In genomic region chr6:67766061-67766460, GRCh38 we compare ENCODE assay signal across 20 cellular contexts.
A peak's percentile ranks its signal among the peaks of the same experiment; 100 is the strongest.
DNase-seq lines count a peak whose midpoint lies in the region; ATAC-seq, FAIRE-seq and TF ChIP-seq lines count a peak whose summit lies in the region.
"Had no signal": no experiment of that assay in that cellular context is flagged by ENCODE, and none has a peak within 500 bp of the region (broad histone marks: within the 10 kb centered on the region; RNA-seq: fewer than 3 reads in every experiment).

No MANE protein-coding gene starts in this region.

- H3K9me3 ChIP-seq in astrocyte (ENCODE audit: insufficient read depth, low read depth, low read length), result no peaks in the 10 kb centered on the region
- no peaks in the 10 kb centered on the region for H3K9me3 ChIP-seq in endothelial cell of umbilical vein (replicated peaks; ENCODE audit: control insufficient read depth, insufficient read depth, low read length)
- H3K9me3 ChIP-seq in neural cell (ENCODE audit: low read length), result no peaks in the 10 kb centered on the region
- H3K9me3 ChIP-seq: BE2C, SK-N-SH had no signal

- ATAC-seq in natural killer cell treated with Interleukin-12 subunit alpha and Interleukin-12 subunit beta and Interleukin-15 and Interleukin-18, amount 100 ng/mL, for 72 hours, result no peak
- ATAC-seq in HG03196 (IDR thresholded peaks at IDR 0.05; ENCODE audit: unreplicated experiment) (no peak), HG03135 (IDR thresholded peaks at IDR 0.05; ENCODE audit: unreplicated experiment) (no peak)
- ATAC-seq: GM23338 had no signal

- H3K27me3 Mint-ChIP-seq in astrocyte (ENCODE audit: low read depth, unreplicated experiment), result no peaks in the 10 kb centered on the region
- no peaks in the 10 kb centered on the region for H3K27me3 Mint-ChIP-seq in natural killer cell treated with Interleukin-12 subunit alpha and Interleukin-12 subunit beta and Interleukin-15 and Interleukin-18, amount 100 ng/mL, for 72 hours
- H3K27me3 Mint-ChIP-seq: CD4-positive, alpha-beta memory T cell had no signal

- H3K4me2 ChIP-seq in astrocyte (ENCODE audit: low read length) (no peak overlapping the region), endothelial cell of umbilical vein (ENCODE audit: insufficient read depth, low read length) (no peak overlapping the region), neural cell (ENCODE audit: low read length) (no peak overlapping the region)
- H3K4me2 ChIP-seq: GM23338, SK-N-SH had no signal

- no peaks in the 10 kb centered on the region for H3F3A ChIP-seq in neural cell (ENCODE audit: insufficient read depth, low read length, poor library complexity, severe bottlenecking)

- H3K9me3 Mint-ChIP-seq in astrocyte (ENCODE audit: unreplicated experiment), result no peaks in the 10 kb centered on the region
- peaks cover 22% of the 10 kb centered on the region for H3K9me3 Mint-ChIP-seq in natural killer cell treated with Interleukin-12 subunit alpha and Interleukin-12 subunit beta and Interleukin-15 and Interleukin-18, amount 100 ng/mL, for 72 hours
- H3K9me3 Mint-ChIP-seq: GM23338 had no signal

- H3K9ac ChIP-seq in astrocyte (ENCODE audit: low read length), result no peak overlapping the region
- peak overlapping the region; percentile 42 for H3K9ac ChIP-seq in endothelial cell of umbilical vein (replicated peaks; ENCODE audit: extremely low read depth, insufficient read depth, low read length)
- H3K9ac ChIP-seq in neural cell (ENCODE audit: low read length), result no peak overlapping the region
- H3K9ac ChIP-seq: SK-N-SH had no signal

- FAIRE-seq in astrocyte (lab: Jason Lieb, UNC), result no peak
- no peak for FAIRE-seq in endothelial cell of umbilical vein (lab: Jason Lieb, UNC)
- FAIRE-seq: D721Med had no signal

- no peaks in the 10 kb centered on the region for H3K36me3 Mint-ChIP-seq in astrocyte (ENCODE audit: low read depth, unreplicated experiment)
- no peaks in the 10 kb centered on the region for H3K36me3 Mint-ChIP-seq in natural killer cell treated with Interleukin-12 subunit alpha and Interleukin-12 subunit beta and Interleukin-15 and Interleukin-18, amount 100 ng/mL, for 72 hours
- H3K36me3 Mint-ChIP-seq: CD4-positive, alpha-beta memory T cell had no signal

- H3K4me3 ChIP-seq in astrocyte (ENCODE audit: insufficient read depth, low read depth, low read length) (no peak overlapping the region), endothelial cell of umbilical vein (replicated peaks in 1 of 3; ENCODE audit: insufficient read depth in 1 of 3, low read depth in 1 of 3, low read length in 3 of 3) (no peak overlapping the region), neural cell (ENCODE audit: low read length) (no peak overlapping the region)
- H3K4me3 ChIP-seq: GM23338 had no signal

- H3K27ac Mint-ChIP-seq in astrocyte (ENCODE audit: unreplicated experiment), result no peak overlapping the region
- no peak overlapping the region for H3K27ac Mint-ChIP-seq in natural killer cell treated with Interleukin-12 subunit alpha and Interleukin-12 subunit beta and Interleukin-15 and Interleukin-18, amount 100 ng/mL, for 72 hours
- H3K27ac Mint-ChIP-seq: CD4-positive, alpha-beta memory T cell; GM23338 had no signal

- peak; percentile 11 for TF ChIP-seq EP300 in neural cell (conservative IDR thresholded peaks at IDR 0.05; ENCODE audit: poor library complexity, severe bottlenecking)

- TF ChIP-seq CTCF in astrocyte (IDR thresholded peaks at IDR 0.05; ENCODE audit: insufficient read depth, low read depth, low read length) (no peak), endothelial cell of umbilical vein (IDR thresholded peaks at IDR 0.05; ENCODE audit: extremely low read depth in 1 of 2, insufficient read depth in 1 of 2, low read depth in 1 of 2, low read length in 2 of 2) (no peak), neural cell (IDR thresholded peaks at IDR 0.05; ENCODE audit: poor library complexity, severe bottlenecking) (no peak)

- no peak overlapping the region for H2AFZ ChIP-seq in astrocyte (ENCODE audit: low read depth, low read length)
- H2AFZ ChIP-seq in endothelial cell of umbilical vein (ENCODE audit: low read depth, low read length), result no peak overlapping the region
- no peak overlapping the region for H2AFZ ChIP-seq in neural cell (ENCODE audit: low read depth, low read length)
- H2AFZ ChIP-seq: GM23338 had no signal

- H3K36me3 ChIP-seq in astrocyte (ENCODE audit: insufficient read depth, low read length), result no peaks in the 10 kb centered on the region
- no peaks in the 10 kb centered on the region for H3K36me3 ChIP-seq in endothelial cell of umbilical vein (ENCODE audit: control insufficient read depth in 2 of 2, extremely low read depth in 1 of 2, insufficient read depth in 2 of 2, low read length in 2 of 2)
- no peaks in the 10 kb centered on the region for H3K36me3 ChIP-seq in neural cell (ENCODE audit: insufficient read depth, low read length)
- H3K36me3 ChIP-seq: BE2C had no signal

- TF ChIP-seq RAD21 in neural cell (conservative IDR thresholded peaks at IDR 0.05), result no peak

- DNase-seq in LHCN-M2 (ENCODE audit: low read depth) (peak; percentile 94), astrocyte (ENCODE audit: low read depth) (peak; percentile 86), endothelial cell of umbilical vein (ENCODE audit: low read depth, low spot score) (peak; percentile 72), MV-4-11 (lab: John Stamatoyannopoulos, UW) (no peak)
- no peak for DNase-seq in natural killer cell treated with Interleukin-12 subunit alpha and Interleukin-12 subunit beta and Interleukin-15 and Interleukin-18, amount 100 ng/mL, for 72 hours (ENCODE audit: low spot score)
- DNase-seq: BE2C; CD4-positive, alpha-beta memory T cell; DND-41; GDM1; Kasumi-1; NCI-H1436; NCI-H2029 treated with DMSO at 0.1 percent for 48 hours; NCI-H510A treated with DMSO at 0.1 percent for 48 hours; SK-N-SH had no signal

- H4K20me1 ChIP-seq in astrocyte (ENCODE audit: insufficient read depth, low read length) (no peaks in the 10 kb centered on the region), endothelial cell of umbilical vein (replicated peaks; ENCODE audit: control insufficient read depth, extremely low read depth, insufficient read depth, low read length) (no peaks in the 10 kb centered on the region), neural cell (ENCODE audit: insufficient read depth) (no peaks in the 10 kb centered on the region)

- H3K9me1 ChIP-seq in endothelial cell of umbilical vein (replicated peaks; ENCODE audit: control insufficient read depth, extremely low read depth, insufficient read depth, low read length), result no peaks in the 10 kb centered on the region

- no peaks in the 10 kb centered on the region for H3K4me1 ChIP-seq in astrocyte (ENCODE audit: insufficient read depth, low read length)
- H3K4me1 ChIP-seq in endothelial cell of umbilical vein (ENCODE audit: control insufficient read depth, extremely low read depth, insufficient read depth, low read length), result peaks cover 6% of the 10 kb centered on the region
- H3K4me1 ChIP-seq: BE2C had no signal

- dilution Hi-C loops in endothelial cell of umbilical vein (cut with MboI; ENCODE audit: extremely low pct_ligation_motif_present, low sequenced_read_pairs), result no loop called here

- TF ChIP-seq POLR2A in endothelial cell of umbilical vein (IDR thresholded peaks at IDR 0.05; ENCODE audit: low read depth, low read length), result no peak

- no peaks in the 10 kb centered on the region for H3K27me3 ChIP-seq in astrocyte (ENCODE audit: insufficient read depth, low read length)
- H3K27me3 ChIP-seq in endothelial cell of umbilical vein (ENCODE audit: control insufficient read depth in 2 of 2, insufficient read depth in 2 of 2, low read length in 2 of 2), result no peaks in the 10 kb centered on the region
- no peaks in the 10 kb centered on the region for H3K27me3 ChIP-seq in neural cell (ENCODE audit: insufficient read depth, low read depth, low read length)
- H3K27me3 ChIP-seq: BE2C had no signal

- no peaks in the 10 kb centered on the region for H3K9me2 ChIP-seq in neural cell (ENCODE audit: insufficient read depth, low read length)
- H3K9me2 ChIP-seq: SK-N-SH had no signal

- H3K27ac ChIP-seq in astrocyte (ENCODE audit: low read depth, low read length) (no peak overlapping the region), endothelial cell of umbilical vein (ENCODE audit: insufficient read depth, low read depth, low read length) (peak overlapping the region; percentile 40), neural cell (ENCODE audit: low read length) (no peak overlapping the region)
- H3K27ac ChIP-seq: RWPE1 had no signal

- POLR2A ChIA-PET in endothelial cell of umbilical vein (lab: Charles Lee), result no interaction called here

- H3K79me2 ChIP-seq in astrocyte (ENCODE audit: insufficient read depth, low read length), result no peaks in the 10 kb centered on the region
- H3K79me2 ChIP-seq in endothelial cell of umbilical vein (ENCODE audit: control insufficient read depth, insufficient read depth, low read length), result no peaks in the 10 kb centered on the region
- H3K79me2 ChIP-seq in neural cell (replicated peaks; ENCODE audit: insufficient read depth, low read length), result no peaks in the 10 kb centered on the region

- intact Hi-C loops in endothelial cell of umbilical vein (cut with micrococcal nuclease), result loop anchor here (5.0 kb wide), 1 partner anchor 134 kb away; no protein-coding TSS in a partner anchor

- H3K4me1 Mint-ChIP-seq in astrocyte (ENCODE audit: low read depth, unreplicated experiment), result no peaks in the 10 kb centered on the region
- no peaks in the 10 kb centered on the region for H3K4me1 Mint-ChIP-seq in natural killer cell treated with Interleukin-12 subunit alpha and Interleukin-12 subunit beta and Interleukin-15 and Interleukin-18, amount 100 ng/mL, for 72 hours (ENCODE audit: low read depth in 2 of 2)
- H3K4me1 Mint-ChIP-seq: CD4-positive, alpha-beta memory T cell; GM23338 had no signal

- no peak overlapping the region for H3K4me3 Mint-ChIP-seq in astrocyte (ENCODE audit: unreplicated experiment)
- no peak overlapping the region for H3K4me3 Mint-ChIP-seq in natural killer cell treated with Interleukin-12 subunit alpha and Interleukin-12 subunit beta and Interleukin-15 and Interleukin-18, amount 100 ng/mL, for 72 hours
- H3K4me3 Mint-ChIP-seq: CD4-positive, alpha-beta memory T cell; GM23338 had no signal

- CTCF ChIA-PET in endothelial cell of umbilical vein (lab: Charles Lee), result interaction anchor here (1.3 to 1.4 kb wide), 2 partner anchors 15 to 49 kb away, joined by 3 read pairs; no protein-coding TSS in a partner anchor

- BruUV-seq in endothelial cell of umbilical vein (replicated peaks; lab: Mats Ljungman, UMichigan), result no TSS peak

TF ChIP-seq in endothelial cell of umbilical vein, 7 proteins besides CTCF, POLR2A, EP300 and RAD21 (continues in another document):
- peak; percentile 9 for TF ChIP-seq GATA2 (IDR thresholded peaks at IDR 0.05; ENCODE audit: insufficient read depth, insufficient read length, low read depth, low read length)
- no peak for TF ChIP-seq POLR2AphosphoS5 (IDR thresholded peaks at IDR 0.05; ENCODE audit: insufficient read depth, low read depth, low read length)
- no peak for TF ChIP-seq JUN (IDR thresholded peaks at IDR 0.05; ENCODE audit: borderline replicate concordance, insufficient read depth, insufficient read length, low read depth)

TF ChIP-seq in neural cell, 6 proteins besides CTCF, POLR2A, EP300 and RAD21 (continues in another document):
- TF ChIP-seq EZH2 (IDR thresholded peaks at IDR 0.05; ENCODE audit: borderline replicate concordance, insufficient read depth, low read length, poor library complexity, severe bottlenecking), result no peak
- no peak for TF ChIP-seq POLR2AphosphoS5 (IDR thresholded peaks at IDR 0.05)
- TF ChIP-seq SMC3 (conservative IDR thresholded peaks at IDR 0.05; ENCODE audit: poor library complexity), result no peak
- TF ChIP-seq TAF1 (IDR thresholded peaks at IDR 0.05; ENCODE audit: low read depth), result no peak

Comparison
In these comparisons a context has a peak if more than half of its experiments do, and no peak if none do; other contexts are left out.
1. DNase-seq: peak in LHCN-M2 (single experiment), astrocyte (single experiment) and endothelial cell of umbilical vein (single experiment); none in MV-4-11 (single experiment) and natural killer cell treated with Interleukin-12 subunit alpha and Interleukin-12 subunit beta and Interleukin-15 and Interleukin-18, amount 100 ng/mL, for 72 hours (single experiment).